Comparison of ENCODE assay signal across 1 cellular context in the genomic region with DNA sequence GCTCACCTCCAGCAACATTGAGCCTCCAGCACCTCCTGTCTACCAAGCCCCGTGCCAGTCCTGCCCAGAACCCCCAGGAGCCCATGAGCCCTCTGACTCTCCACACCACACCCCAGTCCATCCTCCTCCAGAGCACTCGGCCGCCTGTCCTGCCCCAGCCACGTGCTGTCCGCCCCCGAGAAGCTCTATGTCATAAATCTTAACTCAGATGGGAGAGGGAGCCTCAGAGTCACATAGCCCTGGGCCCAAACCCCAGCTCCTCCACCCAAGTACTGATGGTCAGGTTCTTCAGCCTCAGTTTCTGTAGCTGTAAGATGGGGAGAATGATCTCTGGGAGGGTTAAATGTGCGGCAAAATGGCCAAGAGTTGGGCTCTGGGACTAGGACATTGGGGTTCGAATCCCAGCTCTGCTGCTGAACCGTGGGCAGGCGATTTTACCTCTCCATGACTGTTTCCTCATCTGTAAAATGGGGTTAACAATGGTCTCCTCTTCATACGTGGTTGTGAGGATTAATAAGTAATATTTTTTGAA.
TF ChIP-seq lines count a peak whose summit lies in the region.

No MANE protein-coding gene starts in this region.

TF ChIP-seq in K562, 482 proteins besides CTCF, POLR2A, EP300 and RAD21 (continues in another document):
- TF ChIP-seq SMAD2 (IDR thresholded peaks at IDR 0.05; ENCODE audit: low read depth, low read length) (no peak), ARNT (IDR thresholded peaks at IDR 0.05) (no peak), E2F3 (CRISPR knock-in tag; IDR thresholded peaks at IDR 0.05) (no peak), RBM25 (IDR thresholded peaks at IDR 0.05; ENCODE audit: low read depth, low read length, severe bottlenecking) (peak; percentile 77), ZNF311 (CRISPR knock-in tag; IDR thresholded peaks at IDR 0.05) (no peak), THRAP3 (IDR thresholded peaks at IDR 0.05; ENCODE audit: borderline replicate concordance) (no peak), EGR1 (conservative IDR thresholded peaks at IDR 0.05) (peak; percentile 89), BCOR (IDR thresholded peaks at IDR 0.05) (peak; percentile 65), IRF2 (CRISPR knock-in tag; IDR thresholded peaks at IDR 0.05) (no peak), BDP1 (IDR thresholded peaks at IDR 0.05; ENCODE audit: insufficient read depth, insufficient read length) (no peak), BACH1 (tag; IDR thresholded peaks at IDR 0.05) (no peak), HDAC2 (IDR thresholded peaks at IDR 0.05) (peak; percentile 15; the same call in 1 of the 2 replicates), ZNF431 (CRISPR knock-in tag; IDR thresholded peaks at IDR 0.05) (no peak), FOXK2 (conservative IDR thresholded peaks at IDR 0.05 in 1 of 2, IDR thresholded peaks at IDR 0.05 in 1 of 2; ENCODE audit: low read depth in 2 of 2) (no peak), L3MBTL2 (IDR thresholded peaks at IDR 0.05) (peak; percentile 75), CBFB (CRISPR knock-in tag; IDR thresholded peaks at IDR 0.05) (no peak), MCM2 (IDR thresholded peaks at IDR 0.05; ENCODE audit: low read depth) (no peak), SMARCA4 (IDR thresholded peaks at IDR 0.05) (no peak)
- TF ChIP-seq, protein P1, sequence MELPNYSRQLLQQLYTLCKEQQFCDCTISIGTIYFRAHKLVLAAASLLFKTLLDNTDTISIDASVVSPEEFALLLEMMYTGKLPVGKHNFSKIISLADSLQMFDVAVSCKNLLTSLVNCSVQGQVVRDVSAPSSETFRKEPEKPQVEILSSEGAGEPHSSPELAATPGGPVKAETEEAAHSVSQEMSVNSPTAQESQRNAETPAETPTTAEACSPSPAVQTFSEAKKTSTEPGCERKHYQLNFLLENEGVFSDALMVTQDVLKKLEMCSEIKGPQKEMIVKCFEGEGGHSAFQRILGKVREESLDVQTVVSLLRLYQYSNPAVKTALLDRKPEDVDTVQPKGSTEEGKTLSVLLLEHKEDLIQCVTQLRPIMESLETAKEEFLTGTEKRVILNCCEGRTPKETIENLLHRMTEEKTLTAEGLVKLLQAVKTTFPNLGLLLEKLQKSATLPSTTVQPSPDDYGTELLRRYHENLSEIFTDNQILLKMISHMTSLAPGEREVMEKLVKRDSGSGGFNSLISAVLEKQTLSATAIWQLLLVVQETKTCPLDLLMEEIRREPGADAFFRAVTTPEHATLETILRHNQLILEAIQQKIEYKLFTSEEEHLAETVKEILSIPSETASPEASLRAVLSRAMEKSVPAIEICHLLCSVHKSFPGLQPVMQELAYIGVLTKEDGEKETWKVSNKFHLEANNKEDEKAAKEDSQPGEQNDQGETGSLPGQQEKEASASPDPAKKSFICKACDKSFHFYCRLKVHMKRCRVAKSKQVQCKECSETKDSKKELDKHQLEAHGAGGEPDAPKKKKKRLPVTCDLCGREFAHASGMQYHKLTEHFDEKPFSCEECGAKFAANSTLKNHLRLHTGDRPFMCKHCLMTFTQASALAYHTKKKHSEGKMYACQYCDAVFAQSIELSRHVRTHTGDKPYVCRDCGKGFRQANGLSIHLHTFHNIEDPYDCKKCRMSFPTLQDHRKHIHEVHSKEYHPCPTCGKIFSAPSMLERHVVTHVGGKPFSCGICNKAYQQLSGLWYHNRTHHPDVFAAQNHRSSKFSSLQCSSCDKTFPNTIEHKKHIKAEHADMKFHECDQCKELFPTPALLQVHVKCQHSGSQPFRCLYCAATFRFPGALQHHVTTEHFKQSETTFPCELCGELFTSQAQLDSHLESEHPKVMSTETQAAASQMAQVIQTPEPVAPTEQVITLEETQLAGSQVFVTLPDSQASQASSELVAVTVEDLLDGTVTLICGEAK (IDR thresholded peaks at IDR 0.05) = no peak
- TF ChIP-seq, protein P1 (CRISPR knock-in tag; IDR thresholded peaks at IDR 0.05) = no peak
- TF ChIP-seq, protein P2, sequence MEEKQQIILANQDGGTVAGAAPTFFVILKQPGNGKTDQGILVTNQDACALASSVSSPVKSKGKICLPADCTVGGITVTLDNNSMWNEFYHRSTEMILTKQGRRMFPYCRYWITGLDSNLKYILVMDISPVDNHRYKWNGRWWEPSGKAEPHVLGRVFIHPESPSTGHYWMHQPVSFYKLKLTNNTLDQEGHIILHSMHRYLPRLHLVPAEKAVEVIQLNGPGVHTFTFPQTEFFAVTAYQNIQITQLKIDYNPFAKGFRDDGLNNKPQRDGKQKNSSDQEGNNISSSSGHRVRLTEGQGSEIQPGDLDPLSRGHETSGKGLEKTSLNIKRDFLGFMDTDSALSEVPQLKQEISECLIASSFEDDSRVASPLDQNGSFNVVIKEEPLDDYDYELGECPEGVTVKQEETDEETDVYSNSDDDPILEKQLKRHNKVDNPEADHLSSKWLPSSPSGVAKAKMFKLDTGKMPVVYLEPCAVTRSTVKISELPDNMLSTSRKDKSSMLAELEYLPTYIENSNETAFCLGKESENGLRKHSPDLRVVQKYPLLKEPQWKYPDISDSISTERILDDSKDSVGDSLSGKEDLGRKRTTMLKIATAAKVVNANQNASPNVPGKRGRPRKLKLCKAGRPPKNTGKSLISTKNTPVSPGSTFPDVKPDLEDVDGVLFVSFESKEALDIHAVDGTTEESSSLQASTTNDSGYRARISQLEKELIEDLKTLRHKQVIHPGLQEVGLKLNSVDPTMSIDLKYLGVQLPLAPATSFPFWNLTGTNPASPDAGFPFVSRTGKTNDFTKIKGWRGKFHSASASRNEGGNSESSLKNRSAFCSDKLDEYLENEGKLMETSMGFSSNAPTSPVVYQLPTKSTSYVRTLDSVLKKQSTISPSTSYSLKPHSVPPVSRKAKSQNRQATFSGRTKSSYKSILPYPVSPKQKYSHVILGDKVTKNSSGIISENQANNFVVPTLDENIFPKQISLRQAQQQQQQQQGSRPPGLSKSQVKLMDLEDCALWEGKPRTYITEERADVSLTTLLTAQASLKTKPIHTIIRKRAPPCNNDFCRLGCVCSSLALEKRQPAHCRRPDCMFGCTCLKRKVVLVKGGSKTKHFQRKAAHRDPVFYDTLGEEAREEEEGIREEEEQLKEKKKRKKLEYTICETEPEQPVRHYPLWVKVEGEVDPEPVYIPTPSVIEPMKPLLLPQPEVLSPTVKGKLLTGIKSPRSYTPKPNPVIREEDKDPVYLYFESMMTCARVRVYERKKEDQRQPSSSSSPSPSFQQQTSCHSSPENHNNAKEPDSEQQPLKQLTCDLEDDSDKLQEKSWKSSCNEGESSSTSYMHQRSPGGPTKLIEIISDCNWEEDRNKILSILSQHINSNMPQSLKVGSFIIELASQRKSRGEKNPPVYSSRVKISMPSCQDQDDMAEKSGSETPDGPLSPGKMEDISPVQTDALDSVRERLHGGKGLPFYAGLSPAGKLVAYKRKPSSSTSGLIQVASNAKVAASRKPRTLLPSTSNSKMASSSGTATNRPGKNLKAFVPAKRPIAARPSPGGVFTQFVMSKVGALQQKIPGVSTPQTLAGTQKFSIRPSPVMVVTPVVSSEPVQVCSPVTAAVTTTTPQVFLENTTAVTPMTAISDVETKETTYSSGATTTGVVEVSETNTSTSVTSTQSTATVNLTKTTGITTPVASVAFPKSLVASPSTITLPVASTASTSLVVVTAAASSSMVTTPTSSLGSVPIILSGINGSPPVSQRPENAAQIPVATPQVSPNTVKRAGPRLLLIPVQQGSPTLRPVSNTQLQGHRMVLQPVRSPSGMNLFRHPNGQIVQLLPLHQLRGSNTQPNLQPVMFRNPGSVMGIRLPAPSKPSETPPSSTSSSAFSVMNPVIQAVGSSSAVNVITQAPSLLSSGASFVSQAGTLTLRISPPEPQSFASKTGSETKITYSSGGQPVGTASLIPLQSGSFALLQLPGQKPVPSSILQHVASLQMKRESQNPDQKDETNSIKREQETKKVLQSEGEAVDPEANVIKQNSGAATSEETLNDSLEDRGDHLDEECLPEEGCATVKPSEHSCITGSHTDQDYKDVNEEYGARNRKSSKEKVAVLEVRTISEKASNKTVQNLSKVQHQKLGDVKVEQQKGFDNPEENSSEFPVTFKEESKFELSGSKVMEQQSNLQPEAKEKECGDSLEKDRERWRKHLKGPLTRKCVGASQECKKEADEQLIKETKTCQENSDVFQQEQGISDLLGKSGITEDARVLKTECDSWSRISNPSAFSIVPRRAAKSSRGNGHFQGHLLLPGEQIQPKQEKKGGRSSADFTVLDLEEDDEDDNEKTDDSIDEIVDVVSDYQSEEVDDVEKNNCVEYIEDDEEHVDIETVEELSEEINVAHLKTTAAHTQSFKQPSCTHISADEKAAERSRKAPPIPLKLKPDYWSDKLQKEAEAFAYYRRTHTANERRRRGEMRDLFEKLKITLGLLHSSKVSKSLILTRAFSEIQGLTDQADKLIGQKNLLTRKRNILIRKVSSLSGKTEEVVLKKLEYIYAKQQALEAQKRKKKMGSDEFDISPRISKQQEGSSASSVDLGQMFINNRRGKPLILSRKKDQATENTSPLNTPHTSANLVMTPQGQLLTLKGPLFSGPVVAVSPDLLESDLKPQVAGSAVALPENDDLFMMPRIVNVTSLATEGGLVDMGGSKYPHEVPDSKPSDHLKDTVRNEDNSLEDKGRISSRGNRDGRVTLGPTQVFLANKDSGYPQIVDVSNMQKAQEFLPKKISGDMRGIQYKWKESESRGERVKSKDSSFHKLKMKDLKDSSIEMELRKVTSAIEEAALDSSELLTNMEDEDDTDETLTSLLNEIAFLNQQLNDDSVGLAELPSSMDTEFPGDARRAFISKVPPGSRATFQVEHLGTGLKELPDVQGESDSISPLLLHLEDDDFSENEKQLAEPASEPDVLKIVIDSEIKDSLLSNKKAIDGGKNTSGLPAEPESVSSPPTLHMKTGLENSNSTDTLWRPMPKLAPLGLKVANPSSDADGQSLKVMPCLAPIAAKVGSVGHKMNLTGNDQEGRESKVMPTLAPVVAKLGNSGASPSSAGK (IDR thresholded peaks at IDR 0.05) = peak; percentile 69
- TF ChIP-seq, protein P3, sequence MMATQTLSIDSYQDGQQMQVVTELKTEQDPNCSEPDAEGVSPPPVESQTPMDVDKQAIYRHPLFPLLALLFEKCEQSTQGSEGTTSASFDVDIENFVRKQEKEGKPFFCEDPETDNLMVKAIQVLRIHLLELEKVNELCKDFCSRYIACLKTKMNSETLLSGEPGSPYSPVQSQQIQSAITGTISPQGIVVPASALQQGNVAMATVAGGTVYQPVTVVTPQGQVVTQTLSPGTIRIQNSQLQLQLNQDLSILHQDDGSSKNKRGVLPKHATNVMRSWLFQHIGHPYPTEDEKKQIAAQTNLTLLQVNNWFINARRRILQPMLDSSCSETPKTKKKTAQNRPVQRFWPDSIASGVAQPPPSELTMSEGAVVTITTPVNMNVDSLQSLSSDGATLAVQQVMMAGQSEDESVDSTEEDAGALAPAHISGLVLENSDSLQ (IDR thresholded peaks at IDR 0.05) = peak; percentile 61
- TF ChIP-seq, protein P4, sequence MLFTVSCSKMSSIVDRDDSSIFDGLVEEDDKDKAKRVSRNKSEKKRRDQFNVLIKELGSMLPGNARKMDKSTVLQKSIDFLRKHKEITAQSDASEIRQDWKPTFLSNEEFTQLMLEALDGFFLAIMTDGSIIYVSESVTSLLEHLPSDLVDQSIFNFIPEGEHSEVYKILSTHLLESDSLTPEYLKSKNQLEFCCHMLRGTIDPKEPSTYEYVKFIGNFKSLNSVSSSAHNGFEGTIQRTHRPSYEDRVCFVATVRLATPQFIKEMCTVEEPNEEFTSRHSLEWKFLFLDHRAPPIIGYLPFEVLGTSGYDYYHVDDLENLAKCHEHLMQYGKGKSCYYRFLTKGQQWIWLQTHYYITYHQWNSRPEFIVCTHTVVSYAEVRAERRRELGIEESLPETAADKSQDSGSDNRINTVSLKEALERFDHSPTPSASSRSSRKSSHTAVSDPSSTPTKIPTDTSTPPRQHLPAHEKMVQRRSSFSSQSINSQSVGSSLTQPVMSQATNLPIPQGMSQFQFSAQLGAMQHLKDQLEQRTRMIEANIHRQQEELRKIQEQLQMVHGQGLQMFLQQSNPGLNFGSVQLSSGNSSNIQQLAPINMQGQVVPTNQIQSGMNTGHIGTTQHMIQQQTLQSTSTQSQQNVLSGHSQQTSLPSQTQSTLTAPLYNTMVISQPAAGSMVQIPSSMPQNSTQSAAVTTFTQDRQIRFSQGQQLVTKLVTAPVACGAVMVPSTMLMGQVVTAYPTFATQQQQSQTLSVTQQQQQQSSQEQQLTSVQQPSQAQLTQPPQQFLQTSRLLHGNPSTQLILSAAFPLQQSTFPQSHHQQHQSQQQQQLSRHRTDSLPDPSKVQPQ (CRISPR knock-in tag; IDR thresholded peaks at IDR 0.05; ENCODE audit: borderline replicate concordance) = 0 out of 2 replicates have a peak, but pooled peaks have one; percentile 34
- TF ChIP-seq, protein P5, sequence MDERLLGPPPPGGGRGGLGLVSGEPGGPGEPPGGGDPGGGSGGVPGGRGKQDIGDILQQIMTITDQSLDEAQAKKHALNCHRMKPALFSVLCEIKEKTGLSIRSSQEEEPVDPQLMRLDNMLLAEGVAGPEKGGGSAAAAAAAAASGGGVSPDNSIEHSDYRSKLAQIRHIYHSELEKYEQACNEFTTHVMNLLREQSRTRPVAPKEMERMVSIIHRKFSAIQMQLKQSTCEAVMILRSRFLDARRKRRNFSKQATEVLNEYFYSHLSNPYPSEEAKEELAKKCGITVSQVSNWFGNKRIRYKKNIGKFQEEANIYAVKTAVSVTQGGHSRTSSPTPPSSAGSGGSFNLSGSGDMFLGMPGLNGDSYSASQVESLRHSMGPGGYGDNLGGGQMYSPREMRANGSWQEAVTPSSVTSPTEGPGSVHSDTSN (CRISPR knock-in tag; IDR thresholded peaks at IDR 0.05; ENCODE audit: low read depth) = no peak
- TF ChIP-seq, protein P5 (tag; conservative IDR thresholded peaks at IDR 0.05; ENCODE audit: low read depth) = peak; percentile 59
